In genomic region chr9:36486933-36487481, GRCh38 we compare ENCODE assay signal across 8 cellular contexts.
DNase-seq lines count a peak whose midpoint lies in the region; ATAC-seq and TF ChIP-seq lines count a peak whose summit lies in the region.

No MANE protein-coding gene starts in this region.

- DNase-seq in AG04449 (ENCODE audit: low read depth, low spot score) (no peak), SK-MEL-5 (ENCODE audit: low read depth, low spot score) (peak; percentile 3), hepatic stellate cell (ENCODE audit: low spot score) (peak; percentile 40), NCI-H187 treated with DMSO at 0.1 percent for 48 hours (lab: John Stamatoyannopoulos, UW) (no peak)
- DNase-seq in activated naive CD8-positive, alpha-beta T cell treated with anti-CD3 and anti-CD28 coated beads, Interleukin-2, amount 50 U/mL, for 16 hours (ENCODE audit: low read depth, low spot score), result peak; percentile 9

- CTCF ChIA-PET in AG04449 (lab: Yijun Ruan, JAX), result interaction anchor here (2.0 kb wide), 1 partner anchor 80 kb away, joined by 12 read pairs; no protein-coding TSS in a partner anchor

- POLR2A ChIA-PET in AG04449 (lab: Yijun Ruan, JAX), result interaction anchor here (1.4 kb wide), 1 partner anchor 25 kb away, joined by 4 read pairs; no protein-coding TSS in a partner anchor

- peak; percentile 53 for ATAC-seq in HG03159 (IDR thresholded peaks at IDR 0.05; ENCODE audit: unreplicated experiment)

- TF ChIP-seq CTCF in AG04449 (IDR thresholded peaks at IDR 0.05; ENCODE audit: insufficient read depth, low read length, missing control alignments), result no peak

- peak overlapping the region; percentile 33 to 91 (median 85) for H3K27ac ChIP-seq in skin epidermis

- TF ChIP-seq POLR2A in GM18951 (IDR thresholded peaks at IDR 0.05; ENCODE audit: extremely low read depth, insufficient read depth, insufficient read length), result peak; percentile 52

- H3K4me3 ChIP-seq in AG04449 (ENCODE audit: low read depth, low read length) (peak overlapping the region; percentile 83), skin epidermis (peak overlapping the region; percentile 57 to 94 (median 90))

- in situ Hi-C loops in GM18951 (cut with MboI; ENCODE audit: low sequenced_read_pairs, unreplicated experiment), result no loop called here
- in situ Hi-C loops in SK-MEL-5 (cut with HindIII; ENCODE audit: low pct_unique_long_range_greater_than_20kb, low sequenced_read_pairs), result no loop called here

Comparison
In these comparisons a context has a peak if more than half of its experiments do, and no peak if none do; other contexts are left out.
1. DNase-seq: peak in SK-MEL-5 (single experiment), activated naive CD8-positive, alpha-beta T cell treated with anti-CD3 and anti-CD28 coated beads, Interleukin-2, amount 50 U/mL, for 16 hours (single experiment) and hepatic stellate cell (single experiment); none in AG04449 (single experiment) and NCI-H187 treated with DMSO at 0.1 percent for 48 hours (single experiment).